In the genomic region with DNA sequence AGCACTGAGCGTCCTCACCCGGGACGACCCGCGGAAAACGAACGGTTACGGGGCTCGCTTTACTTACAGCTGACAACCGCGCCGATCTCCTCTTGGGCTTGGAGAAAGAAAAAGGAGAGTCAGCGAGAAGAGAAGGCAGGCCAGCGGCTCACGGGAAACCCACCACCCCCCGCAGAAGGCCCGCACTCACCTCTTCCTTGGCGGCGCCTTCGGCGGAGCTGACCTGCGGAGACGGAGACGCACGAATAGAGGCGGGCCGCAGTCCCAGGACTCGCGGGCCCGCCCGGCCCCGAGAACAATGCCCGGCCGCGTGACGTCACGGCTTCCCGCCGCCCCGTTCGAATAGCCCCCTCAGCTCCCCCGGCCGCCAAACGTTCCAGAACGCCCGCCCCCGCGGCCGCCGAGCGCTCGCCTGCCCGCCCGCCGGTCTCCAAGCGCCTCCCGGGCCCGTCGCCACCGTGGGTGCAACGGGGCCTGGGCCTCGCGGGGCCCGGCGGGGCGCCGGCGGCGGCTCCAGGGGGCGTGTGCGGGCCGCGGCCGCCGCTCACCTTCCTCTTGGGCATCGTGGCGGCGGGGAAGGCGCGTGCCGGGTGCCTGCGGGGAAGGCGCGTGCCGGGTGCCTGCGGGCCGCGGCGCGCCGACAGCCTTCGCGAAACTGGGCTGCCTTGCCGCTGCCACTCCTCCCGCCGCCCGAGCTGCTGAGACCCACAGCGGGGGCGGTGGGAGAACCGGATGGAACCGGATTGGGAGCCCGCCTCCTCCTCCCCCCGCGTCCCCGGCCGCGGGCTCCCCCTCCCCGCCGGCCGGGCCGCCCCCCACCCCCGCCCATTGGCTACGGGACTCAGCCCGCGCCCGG, we compare ENCODE assay signal across 8 cellular contexts. TPM values are rescaled to one million over a fixed set of nuclear protein-coding genes. Genes with fewer than 3 reads are reported as not detected.
DNase-seq lines count a peak whose midpoint lies in the region; ATAC-seq and TF ChIP-seq lines count a peak whose summit lies in the region.

A gene with protein sequence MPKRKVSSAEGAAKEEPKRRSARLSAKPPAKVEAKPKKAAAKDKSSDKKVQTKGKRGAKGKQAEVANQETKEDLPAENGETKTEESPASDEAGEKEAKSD (minus strand): TSS at position 734 of the 856 bp plus-strand sequence. CDS start 171 bp downstream, at position 563.

- no peaks in the 10 kb centered on the region for H3K27me3 ChIP-seq in BE2C
- H3K27me3 ChIP-seq in colonic mucosa, result no peaks in the 10 kb centered on the region
- H3K27me3 ChIP-seq in left lung, result no peaks in the 10 kb centered on the region

- intact Hi-C loops in colonic mucosa (cut with DNase I) (loop anchor here (5.0 kb wide), 1 partner anchor 36 kb away; a partner anchor contains a TSS), left lung (cut with DNase I) (no loop called here)

- no peak for TF ChIP-seq CTCF in BE2C (IDR thresholded peaks at IDR 0.05; ENCODE audit: low read depth, low read length)
- TF ChIP-seq CTCF in colonic mucosa (IDR thresholded peaks at IDR 0.05), result no peak
- TF ChIP-seq CTCF in left lung (IDR thresholded peaks at IDR 0.05), result no peak

- H3K9ac ChIP-seq in colonic mucosa (ENCODE audit: low read depth in 2 of 2, low read length in 2 of 2), result peak within 1 kb of the TSS; percentile 91 to 93

- peak within 1 kb of the TSS; percentile 97 for H3K27ac ChIP-seq in colonic mucosa
- peak within 1 kb of the TSS; percentile 93 to 94 for H3K27ac ChIP-seq in left lung

- H3K4me3 ChIP-seq in BE2C (ENCODE audit: low read depth, low read length), result peak within 1 kb of the TSS; percentile 97
- peak within 1 kb of the TSS; percentile 56 for H3K4me3 ChIP-seq in colonic mucosa
- H3K4me3 ChIP-seq in left lung, result peak within 1 kb of the TSS; percentile 53 to 79

- peak; percentile 66 for ATAC-seq in GM19324 (IDR thresholded peaks at IDR 0.05; ENCODE audit: low FRiP score, unreplicated experiment)
- peak; percentile 42 for ATAC-seq in HG03460 (IDR thresholded peaks at IDR 0.05; ENCODE audit: unreplicated experiment)
- ATAC-seq in left lung, result peak; percentile 45

- H3K9me3 ChIP-seq in BE2C (no peaks in the 10 kb centered on the region), colonic mucosa (no peaks in the 10 kb centered on the region), left lung (no peaks in the 10 kb centered on the region)

- H3K4me1 ChIP-seq in BE2C, result no peaks in the 10 kb centered on the region; the same call in 1 of the 2 replicates
- H3K4me1 ChIP-seq in colonic mucosa, result peaks cover 5% of the 10 kb centered on the region
- peaks cover 24 to 35% of the 10 kb centered on the region in 2 donors for H3K4me1 ChIP-seq in left lung

- DNase-seq in BE2C (peak; percentile 95), NCI-H526 (lab: John Stamatoyannopoulos, UW) (peak; percentile 85 to 99), colonic mucosa (peak; percentile 89), left lung (peak; percentile 91 to 94)
- peak; percentile 94 for DNase-seq in activated CD4-positive, alpha-beta T cell treated with anti-CD3 and anti-CD28 coated beads for 48 hours
- DNase-seq in stimulated activated CD4-positive, alpha-beta T cell treated with anti-CD3 and anti-CD28 coated beads, Interleukin-2, amount 100 ng/mL, for 48 hours, result peak; percentile 80 to 83

- peaks cover 46% of the 10 kb centered on the region for H3K36me3 ChIP-seq in BE2C
- no peaks in the 10 kb centered on the region for H3K36me3 ChIP-seq in colonic mucosa
- peaks cover 2 to 5% of the 10 kb centered on the region in 2 donors for H3K36me3 ChIP-seq in left lung

RNA-seq across cellular contexts. Expression of the gene that starts here (rescaled TPM):
- polyA plus RNA-seq in BE2C (2012; ENCODE audit: insufficient read depth, insufficient read length, low read depth), result 281 TPM
- total RNA-seq in colonic mucosa (100 to 1,000 TPM; 240 to 305 TPM), left lung (100 to 1,000 TPM; 161 to 206 TPM)

Comparison
In these comparisons a context has a peak if more than half of its experiments do, and no peak if none do; other contexts are left out.
1. Peak in every context shown above with its lines: DNase-seq, ATAC-seq, H3K4me3 ChIP-seq and H3K27ac ChIP-seq.